1 cellular context compared by ENCODE assay signal in genomic region chr15:75732206-75732808, GRCh38.
TF ChIP-seq lines count a peak whose summit lies in the region.

No MANE protein-coding gene starts in this region.

TF ChIP-seq in endothelial cell of umbilical vein, 7 proteins besides CTCF, POLR2A, EP300 and RAD21 (continued from another document):
- TF ChIP-seq MAX (IDR thresholded peaks at IDR 0.05; ENCODE audit: insufficient read depth, insufficient read length) (no peak), FOS (IDR thresholded peaks at IDR 0.05; ENCODE audit: borderline replicate concordance, insufficient read depth, low read length) (no peak), JUN (IDR thresholded peaks at IDR 0.05; ENCODE audit: borderline replicate concordance, insufficient read depth, insufficient read length, low read depth) (no peak), POLR2AphosphoS5 (IDR thresholded peaks at IDR 0.05; ENCODE audit: insufficient read depth, low read depth, low read length) (no peak), EZH2 (IDR thresholded peaks at IDR 0.05; ENCODE audit: borderline replicate concordance, low read depth, low read length, severe bottlenecking) (no peak)
